1 cellular context compared by ENCODE assay signal in the genomic region with DNA sequence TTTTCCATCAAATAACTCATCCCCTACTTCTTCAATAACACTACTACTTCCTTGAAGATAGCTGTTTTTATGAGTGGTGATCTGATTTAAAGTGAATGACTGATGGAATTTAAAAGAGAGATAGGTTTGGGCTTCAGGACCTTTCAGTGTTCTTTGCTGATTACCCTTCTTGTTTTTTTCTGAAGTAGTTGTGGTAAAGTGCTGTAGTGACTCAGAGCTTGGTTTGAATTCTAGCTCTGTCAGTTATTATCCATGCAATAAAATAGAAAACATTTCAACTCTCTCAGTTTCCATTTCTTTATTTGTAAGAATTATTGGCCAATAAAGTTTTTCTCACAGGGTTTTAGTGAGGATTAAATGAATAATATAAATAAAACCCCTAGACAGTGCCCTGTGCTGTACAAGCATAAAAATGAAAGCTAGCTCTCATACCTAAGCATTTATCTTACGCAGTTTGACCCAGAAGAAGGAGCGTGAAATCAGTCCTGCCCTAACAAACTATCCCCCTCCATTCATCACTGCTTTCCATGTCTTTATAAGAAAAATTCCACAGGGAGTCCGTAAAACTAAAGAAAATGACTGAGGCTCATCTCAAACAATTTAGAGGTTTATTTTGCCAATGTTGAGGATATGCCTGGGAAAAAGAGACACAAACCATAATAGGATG.
TF ChIP-seq lines count a peak whose summit lies in the region.

No MANE protein-coding gene starts in this region.

TF ChIP-seq in SK-N-SH treated with all-trans-retinoic acid at 6 μM for 48 hours, 23 proteins besides CTCF, POLR2A, EP300 and RAD21 (continued from another document):
- TF ChIP-seq, protein P1, sequence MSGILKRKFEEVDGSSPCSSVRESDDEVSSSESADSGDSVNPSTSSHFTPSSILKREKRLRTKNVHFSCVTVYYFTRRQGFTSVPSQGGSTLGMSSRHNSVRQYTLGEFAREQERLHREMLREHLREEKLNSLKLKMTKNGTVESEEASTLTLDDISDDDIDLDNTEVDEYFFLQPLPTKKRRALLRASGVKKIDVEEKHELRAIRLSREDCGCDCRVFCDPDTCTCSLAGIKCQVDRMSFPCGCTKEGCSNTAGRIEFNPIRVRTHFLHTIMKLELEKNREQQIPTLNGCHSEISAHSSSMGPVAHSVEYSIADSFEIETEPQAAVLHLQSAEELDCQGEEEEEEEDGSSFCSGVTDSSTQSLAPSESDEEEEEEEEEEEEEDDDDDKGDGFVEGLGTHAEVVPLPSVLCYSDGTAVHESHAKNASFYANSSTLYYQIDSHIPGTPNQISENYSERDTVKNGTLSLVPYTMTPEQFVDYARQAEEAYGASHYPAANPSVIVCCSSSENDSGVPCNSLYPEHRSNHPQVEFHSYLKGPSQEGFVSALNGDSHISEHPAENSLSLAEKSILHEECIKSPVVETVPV (CRISPR knock-in tag; IDR thresholded peaks at IDR 0.05) = no peak
- TF ChIP-seq ESRRG (CRISPR knock-in tag; IDR thresholded peaks at IDR 0.05) (no peak), TOX (CRISPR knock-in tag; IDR thresholded peaks at IDR 0.05; ENCODE audit: borderline replicate concordance) (no peak), SNAI2 (CRISPR knock-in tag; IDR thresholded peaks at IDR 0.05) (no peak), ARNTL (CRISPR knock-in tag; IDR thresholded peaks at IDR 0.05; ENCODE audit: borderline replicate concordance, low read depth) (no peak)
- TF ChIP-seq, protein P2, sequence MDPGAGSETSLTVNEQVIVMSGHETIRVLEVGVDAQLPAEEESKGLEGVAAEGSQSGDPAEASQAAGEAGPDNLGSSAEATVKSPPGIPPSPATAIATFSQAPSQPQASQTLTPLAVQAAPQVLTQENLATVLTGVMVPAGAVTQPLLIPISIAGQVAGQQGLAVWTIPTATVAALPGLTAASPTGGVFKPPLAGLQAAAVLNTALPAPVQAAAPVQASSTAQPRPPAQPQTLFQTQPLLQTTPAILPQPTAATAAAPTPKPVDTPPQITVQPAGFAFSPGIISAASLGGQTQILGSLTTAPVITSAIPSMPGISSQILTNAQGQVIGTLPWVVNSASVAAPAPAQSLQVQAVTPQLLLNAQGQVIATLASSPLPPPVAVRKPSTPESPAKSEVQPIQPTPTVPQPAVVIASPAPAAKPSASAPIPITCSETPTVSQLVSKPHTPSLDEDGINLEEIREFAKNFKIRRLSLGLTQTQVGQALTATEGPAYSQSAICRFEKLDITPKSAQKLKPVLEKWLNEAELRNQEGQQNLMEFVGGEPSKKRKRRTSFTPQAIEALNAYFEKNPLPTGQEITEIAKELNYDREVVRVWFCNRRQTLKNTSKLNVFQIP (CRISPR knock-in tag; IDR thresholded peaks at IDR 0.05; ENCODE audit: borderline replicate concordance, low read depth) = no peak
